ENCODE assay signal across 7 cellular contexts in the genomic region with DNA sequence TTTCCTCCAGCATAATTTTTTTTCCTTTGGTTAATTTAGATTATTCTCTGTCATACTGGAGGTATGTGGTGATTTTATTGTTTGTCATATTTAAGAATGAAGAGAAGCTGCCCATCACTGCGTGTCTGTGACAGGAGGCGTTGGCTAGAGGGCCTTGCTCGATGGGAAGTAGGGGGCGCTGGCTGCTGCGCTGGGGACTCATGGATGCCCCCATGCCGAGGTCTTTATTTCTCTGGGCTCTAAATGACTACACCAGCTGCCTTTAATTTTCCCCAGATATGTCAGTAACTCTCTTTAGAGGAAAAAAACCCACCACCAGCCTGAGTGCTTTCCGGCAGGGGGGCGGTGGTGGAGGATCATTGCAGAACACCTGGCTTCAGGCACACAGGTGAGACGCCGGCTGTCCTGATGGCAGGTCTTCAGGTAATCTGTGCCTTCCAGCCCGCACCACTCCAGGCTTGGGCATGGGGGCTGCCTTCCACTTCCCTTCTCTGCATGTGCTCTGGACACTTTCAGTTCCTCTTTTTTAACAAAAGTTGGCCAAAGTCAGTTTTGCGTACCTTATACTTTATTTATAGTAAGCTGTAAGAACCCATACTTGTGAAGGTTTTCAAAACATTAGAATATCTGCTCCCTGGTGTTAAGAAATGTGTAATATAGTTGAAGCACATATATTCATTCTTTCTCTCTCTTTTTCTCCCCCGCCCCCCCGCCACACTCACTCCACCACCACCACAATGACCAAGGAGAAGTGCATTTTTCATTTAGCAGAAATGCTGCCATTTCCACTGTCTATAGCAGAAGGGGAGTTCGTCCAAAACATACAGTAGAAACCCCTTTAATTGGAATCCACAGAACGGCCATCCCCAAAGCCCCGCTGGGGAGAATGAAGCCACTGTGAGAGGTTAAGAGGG.
DNase-seq lines count a peak whose midpoint lies in the region; ATAC-seq lines count a peak whose summit lies in the region.

No MANE protein-coding gene starts in this region.

- ATAC-seq in GM18867 (IDR thresholded peaks at IDR 0.05; ENCODE audit: unreplicated experiment) (peak; percentile 79), naive B cell (ENCODE audit: low read depth in 2 of 2) (peak; percentile 93 to 94)

- H3K9me3 Mint-ChIP-seq in naive B cell = no peaks in the 10 kb centered on the region

- no peaks in the 10 kb centered on the region for H3K27me3 ChIP-seq in H7 (ENCODE audit: control insufficient read depth, insufficient read depth, low read length)

- no peak overlapping the region for H3K4me3 ChIP-seq in H7 (ENCODE audit: insufficient read depth, low read depth, low read length)

- peaks cover 64 to 81% (median 70%) of the 10 kb centered on the region in 3 donors for H3K4me1 Mint-ChIP-seq in naive B cell

- peak overlapping the region; percentile 67 to 97 (median 95) for H3K27ac Mint-ChIP-seq in naive B cell

- peak overlapping the region; percentile 33 to 89 (median 78) for H3K4me3 Mint-ChIP-seq in naive B cell

- DNase-seq in H7 = peak; percentile 70
- peak; percentile 93 for DNase-seq in MV-4-11 (lab: John Stamatoyannopoulos, UW)
- peak; percentile 81 for DNase-seq in naive B cell
- DNase-seq in DMS114 treated with DMSO at 0.1 percent for 48 hours (lab: John Stamatoyannopoulos, UW; ENCODE audit: unreplicated experiment) = no peak
- DNase-seq in COR-L47 (lab: John Stamatoyannopoulos, UW) = no peak
- DNase-seq in NCI-H2029 treated with DMSO at 0.1 percent for 48 hours (lab: John Stamatoyannopoulos, UW) = no peak

- peaks cover 7 to 16% of the 10 kb centered on the region in 2 donors for H3K36me3 Mint-ChIP-seq in naive B cell

- H3K36me3 ChIP-seq in H7 (replicated peaks; ENCODE audit: control insufficient read depth, insufficient read depth, low read length) = peaks cover 1% of the 10 kb centered on the region; the same call in 1 of the 2 replicates

- no peaks in the 10 kb centered on the region for H3K27me3 Mint-ChIP-seq in naive B cell

Comparison
In these comparisons a context has a peak if more than half of its experiments do, and no peak if none do; other contexts are left out.
1. DNase-seq: peak in H7 (single experiment), MV-4-11 (single experiment) and naive B cell (single experiment); none in DMS114 treated with DMSO at 0.1 percent for 48 hours (single experiment), COR-L47 (single experiment) and NCI-H2029 treated with DMSO at 0.1 percent for 48 hours (single experiment).